16 cellular contexts compared by ENCODE assay signal in genomic region chr22:49658902-49659280, GRCh38.
DNase-seq lines count a peak whose midpoint lies in the region; ATAC-seq and TF ChIP-seq lines count a peak whose summit lies in the region.
"Had no signal": no experiment of that assay in that cellular context is flagged by ENCODE, and none has a peak within 500 bp of the region (broad histone marks: within the 10 kb centered on the region; RNA-seq: fewer than 3 reads in every experiment).

No MANE protein-coding gene starts in this region.

- no peak for TF ChIP-seq CTCF in uterus (IDR thresholded peaks at IDR 0.05)
- no peak for TF ChIP-seq CTCF in GM20000 (IDR thresholded peaks at IDR 0.05; ENCODE audit: extremely low read depth, missing control alignments)

- peaks cover 8% of the 10 kb centered on the region for H3K36me3 Mint-ChIP-seq in activated naive CD4-positive, alpha-beta T cell treated with anti-CD3 and anti-CD28 coated beads, Interleukin-2, amount 50 U/mL, for 24 hours
- peaks cover 10 to 14% of the 10 kb centered on the region in 2 donors for H3K36me3 Mint-ChIP-seq in stimulated activated naive B cell treated with anti-CD40 and anti-IgM and Interleukin-4, amounts not matched to agents 10 μg/mL and 1 μg/mL and 100 μg/mL, for 72 hours

- H3K4me3 ChIP-seq in uterus, result no peak overlapping the region
- H3K4me3 ChIP-seq: MG63, ovary, thoracic aorta had no signal

- H3K4me1 ChIP-seq in uterus, result no peaks in the 10 kb centered on the region

- no peaks in the 10 kb centered on the region for H3K9me3 Mint-ChIP-seq in activated naive CD4-positive, alpha-beta T cell treated with anti-CD3 and anti-CD28 coated beads, Interleukin-2, amount 50 U/mL, for 24 hours
- H3K9me3 Mint-ChIP-seq in stimulated activated naive B cell treated with anti-CD40 and anti-IgM and Interleukin-4, amounts not matched to agents 10 μg/mL and 1 μg/mL and 100 μg/mL, for 72 hours, result peaks cover 0 to 2% of the 10 kb centered on the region in 2 donors

- ATAC-seq in stimulated activated naive B cell treated with anti-CD40 and anti-IgM and Interleukin-4, amounts not matched to agents 10 μg/mL and 1 μg/mL and 100 μg/mL, for 72 hours (replicated peaks), result no peak
- ATAC-seq: Panc1 had no signal

- H3K9me3 ChIP-seq in uterus, result no peaks in the 10 kb centered on the region
- H3K9me3 ChIP-seq: MG63, ovary, thoracic aorta had no signal

- no peaks in the 10 kb centered on the region for H3K27me3 ChIP-seq in uterus
- H3K27me3 ChIP-seq: ovary had no signal

- H3K4me1 Mint-ChIP-seq in activated naive CD4-positive, alpha-beta T cell treated with anti-CD3 and anti-CD28 coated beads, Interleukin-2, amount 50 U/mL, for 24 hours, result peaks cover 30% of the 10 kb centered on the region
- peaks cover 34 to 41% of the 10 kb centered on the region in 2 donors for H3K4me1 Mint-ChIP-seq in stimulated activated naive B cell treated with anti-CD40 and anti-IgM and Interleukin-4, amounts not matched to agents 10 μg/mL and 1 μg/mL and 100 μg/mL, for 72 hours

- no peaks in the 10 kb centered on the region for H3K27me3 Mint-ChIP-seq in activated naive CD4-positive, alpha-beta T cell treated with anti-CD3 and anti-CD28 coated beads, Interleukin-2, amount 50 U/mL, for 24 hours
- no peaks in the 10 kb centered on the region for H3K27me3 Mint-ChIP-seq in stimulated activated naive B cell treated with anti-CD40 and anti-IgM and Interleukin-4, amounts not matched to agents 10 μg/mL and 1 μg/mL and 100 μg/mL, for 72 hours

- no peaks in the 10 kb centered on the region for H3K36me3 ChIP-seq in uterus
- H3K36me3 ChIP-seq: MG63, ovary, thoracic aorta had no signal

- no peak for DNase-seq in activated naive CD4-positive, alpha-beta T cell treated with Interleukin-2 at 50 U/mL for 16 hours
- DNase-seq in NCI-H2107 treated with DMSO at 0.1 percent for 48 hours (lab: John Stamatoyannopoulos, UW; ENCODE audit: unreplicated experiment), result peak; percentile 85
- peak; percentile 10 for DNase-seq in kidney tubule cell (ENCODE audit: low spot score)
- DNase-seq in stimulated activated naive B cell treated with anti-CD40 and anti-IgM and Interleukin-4, amounts not matched to agents 10 μg/mL and 1 μg/mL and 100 μg/mL, for 72 hours, result no peak
- DNase-seq in uterus, result no peak
- no peak for DNase-seq in SIG-M5 (lab: John Stamatoyannopoulos, UW)
- DNase-seq in GM20000 (ENCODE audit: low spot score), result no peak
- DNase-seq: effector CD8-positive, alpha-beta T cell; foreskin fibroblast; MG63; midbrain; stimulated activated CD4-positive, alpha-beta T cell treated with anti-CD3 and anti-CD28 coated beads, Interleukin-15, amount 100 ng/mL, for 24 hours had no signal

- peak overlapping the region; percentile 3 for H3K4me3 Mint-ChIP-seq in activated naive CD4-positive, alpha-beta T cell treated with anti-CD3 and anti-CD28 coated beads, Interleukin-2, amount 50 U/mL, for 24 hours
- H3K4me3 Mint-ChIP-seq in stimulated activated naive B cell treated with anti-CD40 and anti-IgM and Interleukin-4, amounts not matched to agents 10 μg/mL and 1 μg/mL and 100 μg/mL, for 72 hours, result no peak overlapping the region

- no peak overlapping the region for H3K27ac ChIP-seq in uterus
- H3K27ac ChIP-seq: ovary, thoracic aorta had no signal

- intact Hi-C loops in uterus (cut with DNase I; ENCODE audit: low total_unique reads), result no loop called here

- H3K27ac Mint-ChIP-seq in activated naive CD4-positive, alpha-beta T cell treated with anti-CD3 and anti-CD28 coated beads, Interleukin-2, amount 50 U/mL, for 24 hours, result no peak overlapping the region
- H3K27ac Mint-ChIP-seq in stimulated activated naive B cell treated with anti-CD40 and anti-IgM and Interleukin-4, amounts not matched to agents 10 μg/mL and 1 μg/mL and 100 μg/mL, for 72 hours, result peak overlapping the region; percentile 84

- TF ChIP-seq POLR2A in uterus (IDR thresholded peaks at IDR 0.05), result no peak

Comparison
In these comparisons a context has a peak if more than half of its experiments do, and no peak if none do; other contexts are left out.
1. DNase-seq: peak in NCI-H2107 treated with DMSO at 0.1 percent for 48 hours (single experiment) and kidney tubule cell (single experiment); none in activated naive CD4-positive, alpha-beta T cell treated with Interleukin-2 at 50 U/mL for 16 hours (single experiment), stimulated activated naive B cell treated with anti-CD40 and anti-IgM and Interleukin-4, amounts not matched to agents 10 μg/mL and 1 μg/mL and 100 μg/mL, for 72 hours (single experiment), uterus (0 of 2), SIG-M5 (single experiment) and GM20000 (single experiment).